ENCODE assay signal across 2 cellular contexts in genomic region chr9:8254527-8254926, GRCh38.
TF ChIP-seq lines count a peak whose summit lies in the region.

No MANE protein-coding gene starts in this region.

TF ChIP-seq in GM23338, 12 proteins besides CTCF, POLR2A, EP300 and RAD21 (continued from another document):
- TF ChIP-seq EZH2 (IDR thresholded peaks at IDR 0.05; ENCODE audit: low read depth, unreplicated experiment) (no peak), STAT1 (IDR thresholded peaks at IDR 0.05; ENCODE audit: unreplicated experiment) (no peak), POLR2AphosphoS5 (IDR thresholded peaks at IDR 0.05; ENCODE audit: low read depth) (no peak), REST (IDR thresholded peaks at IDR 0.05; ENCODE audit: unreplicated experiment) (no peak)
- TF ChIP-seq, protein P1, sequence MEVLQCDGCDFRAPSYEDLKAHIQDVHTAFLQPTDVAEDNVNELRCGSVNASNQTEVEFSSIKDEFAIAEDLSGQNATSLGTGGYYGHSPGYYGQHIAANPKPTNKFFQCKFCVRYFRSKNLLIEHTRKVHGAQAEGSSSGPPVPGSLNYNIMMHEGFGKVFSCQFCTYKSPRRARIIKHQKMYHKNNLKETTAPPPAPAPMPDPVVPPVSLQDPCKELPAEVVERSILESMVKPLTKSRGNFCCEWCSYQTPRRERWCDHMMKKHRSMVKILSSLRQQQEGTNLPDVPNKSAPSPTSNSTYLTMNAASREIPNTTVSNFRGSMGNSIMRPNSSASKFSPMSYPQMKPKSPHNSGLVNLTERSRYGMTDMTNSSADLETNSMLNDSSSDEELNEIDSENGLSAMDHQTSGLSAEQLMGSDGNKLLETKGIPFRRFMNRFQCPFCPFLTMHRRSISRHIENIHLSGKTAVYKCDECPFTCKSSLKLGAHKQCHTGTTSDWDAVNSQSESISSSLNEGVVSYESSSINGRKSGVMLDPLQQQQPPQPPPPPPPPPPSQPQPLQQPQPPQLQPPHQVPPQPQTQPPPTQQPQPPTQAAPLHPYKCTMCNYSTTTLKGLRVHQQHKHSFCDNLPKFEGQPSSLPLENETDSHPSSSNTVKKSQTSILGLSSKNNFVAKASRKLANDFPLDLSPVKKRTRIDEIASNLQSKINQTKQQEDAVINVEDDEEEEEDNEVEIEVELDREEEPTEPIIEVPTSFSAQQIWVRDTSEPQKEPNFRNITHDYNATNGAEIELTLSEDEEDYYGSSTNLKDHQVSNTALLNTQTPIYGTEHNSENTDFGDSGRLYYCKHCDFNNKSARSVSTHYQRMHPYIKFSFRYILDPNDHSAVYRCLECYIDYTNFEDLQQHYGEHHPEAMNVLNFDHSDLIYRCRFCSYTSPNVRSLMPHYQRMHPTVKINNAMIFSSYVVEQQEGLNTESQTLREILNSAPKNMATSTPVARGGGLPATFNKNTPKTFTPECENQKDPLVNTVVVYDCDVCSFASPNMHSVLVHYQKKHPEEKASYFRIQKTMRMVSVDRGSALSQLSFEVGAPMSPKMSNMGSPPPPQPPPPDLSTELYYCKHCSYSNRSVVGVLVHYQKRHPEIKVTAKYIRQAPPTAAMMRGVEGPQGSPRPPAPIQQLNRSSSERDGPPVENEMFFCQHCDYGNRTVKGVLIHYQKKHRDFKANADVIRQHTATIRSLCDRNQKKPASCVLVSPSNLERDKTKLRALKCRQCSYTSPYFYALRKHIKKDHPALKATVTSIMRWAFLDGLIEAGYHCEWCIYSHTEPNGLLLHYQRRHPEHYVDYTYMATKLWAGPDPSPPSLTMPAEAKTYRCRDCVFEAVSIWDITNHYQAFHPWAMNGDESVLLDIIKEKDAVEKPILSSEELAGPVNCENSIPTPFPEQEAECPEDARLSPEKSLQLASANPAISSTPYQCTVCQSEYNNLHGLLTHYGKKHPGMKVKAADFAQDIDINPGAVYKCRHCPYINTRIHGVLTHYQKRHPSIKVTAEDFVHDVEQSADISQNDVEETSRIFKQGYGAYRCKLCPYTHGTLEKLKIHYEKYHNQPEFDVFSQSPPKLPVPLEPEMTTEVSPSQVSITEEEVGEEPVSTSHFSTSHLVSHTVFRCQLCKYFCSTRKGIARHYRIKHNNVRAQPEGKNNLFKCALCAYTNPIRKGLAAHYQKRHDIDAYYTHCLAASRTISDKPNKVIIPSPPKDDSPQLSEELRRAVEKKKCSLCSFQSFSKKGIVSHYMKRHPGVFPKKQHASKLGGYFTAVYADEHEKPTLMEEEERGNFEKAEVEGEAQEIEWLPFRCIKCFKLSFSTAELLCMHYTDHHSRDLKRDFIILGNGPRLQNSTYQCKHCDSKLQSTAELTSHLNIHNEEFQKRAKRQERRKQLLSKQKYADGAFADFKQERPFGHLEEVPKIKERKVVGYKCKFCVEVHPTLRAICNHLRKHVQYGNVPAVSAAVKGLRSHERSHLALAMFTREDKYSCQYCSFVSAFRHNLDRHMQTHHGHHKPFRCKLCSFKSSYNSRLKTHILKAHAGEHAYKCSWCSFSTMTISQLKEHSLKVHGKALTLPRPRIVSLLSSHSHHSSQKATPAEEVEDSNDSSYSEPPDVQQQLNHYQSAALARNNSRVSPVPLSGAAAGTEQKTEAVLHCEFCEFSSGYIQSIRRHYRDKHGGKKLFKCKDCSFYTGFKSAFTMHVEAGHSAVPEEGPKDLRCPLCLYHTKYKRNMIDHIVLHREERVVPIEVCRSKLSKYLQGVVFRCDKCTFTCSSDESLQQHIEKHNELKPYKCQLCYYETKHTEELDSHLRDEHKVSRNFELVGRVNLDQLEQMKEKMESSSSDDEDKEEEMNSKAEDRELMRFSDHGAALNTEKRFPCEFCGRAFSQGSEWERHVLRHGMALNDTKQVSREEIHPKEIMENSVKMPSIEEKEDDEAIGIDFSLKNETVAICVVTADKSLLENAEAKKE (CRISPR knock-in tag; IDR thresholded peaks at IDR 0.05), result no peak
- TF ChIP-seq, protein P2, sequence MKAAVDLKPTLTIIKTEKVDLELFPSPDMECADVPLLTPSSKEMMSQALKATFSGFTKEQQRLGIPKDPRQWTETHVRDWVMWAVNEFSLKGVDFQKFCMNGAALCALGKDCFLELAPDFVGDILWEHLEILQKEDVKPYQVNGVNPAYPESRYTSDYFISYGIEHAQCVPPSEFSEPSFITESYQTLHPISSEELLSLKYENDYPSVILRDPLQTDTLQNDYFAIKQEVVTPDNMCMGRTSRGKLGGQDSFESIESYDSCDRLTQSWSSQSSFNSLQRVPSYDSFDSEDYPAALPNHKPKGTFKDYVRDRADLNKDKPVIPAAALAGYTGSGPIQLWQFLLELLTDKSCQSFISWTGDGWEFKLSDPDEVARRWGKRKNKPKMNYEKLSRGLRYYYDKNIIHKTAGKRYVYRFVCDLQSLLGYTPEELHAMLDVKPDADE (IDR thresholded peaks at IDR 0.05), result no peak

TF ChIP-seq in H1, 55 proteins besides CTCF, POLR2A, EP300 and RAD21 (continued from another document):
- TF ChIP-seq SP4 (IDR thresholded peaks at IDR 0.05; ENCODE audit: low read length) (no peak), MAFK (IDR thresholded peaks at IDR 0.05; ENCODE audit: low read depth, low read length) (no peak), GTF2F1 (IDR thresholded peaks at IDR 0.05; ENCODE audit: borderline replicate concordance, low read depth, low read length) (no peak), POU5F1 (IDR thresholded peaks at IDR 0.05; ENCODE audit: low read depth, low read length) (no peak), TEAD4 (IDR thresholded peaks at IDR 0.05; ENCODE audit: low read depth, low read length) (no peak), NANOG (IDR thresholded peaks at IDR 0.05; ENCODE audit: insufficient read depth, low read depth, low read length, poor library complexity, severe bottlenecking) (no peak), HDAC6 (IDR thresholded peaks at IDR 0.05; ENCODE audit: low read depth, low read length) (no peak), HDAC2 (IDR thresholded peaks at IDR 0.05; ENCODE audit: borderline replicate concordance in 1 of 2, low read depth in 2 of 2, low read length in 2 of 2) (no peak), CHD2 (IDR thresholded peaks at IDR 0.05; ENCODE audit: low read length) (no peak), CTBP2 (IDR thresholded peaks at IDR 0.05; ENCODE audit: borderline replicate concordance, insufficient read depth, insufficient read length, low read length) (no peak), JUND (IDR thresholded peaks at IDR 0.05; ENCODE audit: low read length) (no peak), EGR1 (IDR thresholded peaks at IDR 0.05; ENCODE audit: borderline replicate concordance, low read depth, low read length) (no peak), CBX5 (IDR thresholded peaks at IDR 0.05; ENCODE audit: low read depth, low read length) (no peak), TBP (IDR thresholded peaks at IDR 0.05; ENCODE audit: low read depth, low read length) (no peak), KDM5A (IDR thresholded peaks at IDR 0.05; ENCODE audit: low read length) (no peak), PHF8 (conservative IDR thresholded peaks at IDR 0.05; ENCODE audit: low read depth, low read length) (no peak), TAF7 (optimal IDR thresholded peaks at IDR 0.05; ENCODE audit: borderline replicate concordance, low read depth, low read length) (no peak)
